ENCODE assay signal across 8 cellular contexts in the genomic region with DNA sequence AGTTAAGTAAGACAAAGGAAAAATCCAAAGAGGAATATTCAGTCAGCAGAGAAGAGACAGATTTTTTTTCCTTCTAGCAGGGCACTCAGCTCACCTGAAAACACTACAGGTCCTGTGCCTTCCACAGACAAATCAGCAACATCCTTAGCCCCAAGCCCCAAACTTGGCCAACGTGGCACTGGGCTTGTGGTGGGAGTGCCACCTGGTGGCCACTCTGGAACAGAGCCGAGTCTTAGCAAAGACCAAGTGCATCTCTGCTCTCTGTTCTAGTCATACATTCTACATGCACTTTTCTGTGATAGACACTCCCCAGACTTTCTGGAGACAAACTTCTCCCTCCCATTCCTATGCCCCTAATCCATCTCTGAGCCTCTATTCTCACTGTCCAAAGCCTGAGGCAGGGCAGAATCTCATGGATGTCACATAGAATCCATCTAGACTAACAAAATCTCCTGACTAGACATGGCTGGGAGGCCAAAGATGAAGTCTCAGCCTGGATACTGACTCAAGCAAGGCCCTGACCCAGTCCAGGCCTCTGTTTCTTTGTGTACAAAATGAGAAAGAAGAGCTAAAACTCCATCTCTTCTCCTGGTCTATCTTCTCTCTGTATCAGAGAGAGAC. TPM values are rescaled to one million over a fixed set of nuclear protein-coding genes. Genes with fewer than 3 reads are reported as not detected.
A peak's percentile ranks its signal among the peaks of the same experiment; 100 is the strongest.
DNase-seq lines count a peak whose midpoint lies in the region; TF ChIP-seq lines count a peak whose summit lies in the region.

No MANE protein-coding gene starts in this region.

- H3K4me1 ChIP-seq in Karpas-422 (ENCODE audit: low read length): peaks cover 21% of the 10 kb centered on the region
- peaks cover 19% of the 10 kb centered on the region for H3K4me1 ChIP-seq in neural progenitor cell

- H3K4me3 ChIP-seq in Karpas-422 (ENCODE audit: low read length) (no peak overlapping the region), fibroblast of mammary gland (ENCODE audit: control insufficient read depth, low read depth, low read length) (no peak overlapping the region), neural progenitor cell (no peak overlapping the region)

- H3K4me3 Mint-ChIP-seq in activated T-helper 1 cell treated with anti-CD3 and anti-CD28 coated beads, Interleukin-12 subunit alpha, Interleukin-12 subunit beta, Interleukin-2, Interleukin-4 antibody, amounts not matched to agents 30 ng/mL and 10 ng/mL and 1 ng/mL, durations not matched to agents 14 hours and 24 hours and 36 hours: no peak overlapping the region
- H3K4me3 Mint-ChIP-seq in neural progenitor cell: peak overlapping the region; percentile 2

- no peak overlapping the region for H3K4me2 ChIP-seq in Karpas-422 (ENCODE audit: low read depth, low read length, poor library complexity, severe bottlenecking)
- no peak overlapping the region for H3K4me2 ChIP-seq in neural progenitor cell

- H3K27ac ChIP-seq in Karpas-422 (ENCODE audit: low read length) (no peak overlapping the region), neural progenitor cell (no peak overlapping the region)

- intact Hi-C loops in activated T-helper 1 cell treated with anti-CD3 and anti-CD28 coated beads, Interleukin-12 subunit alpha, Interleukin-12 subunit beta, Interleukin-2, Interleukin-4 antibody, amounts not matched to agents 30 ng/mL and 10 ng/mL and 1 ng/mL, durations not matched to agents 14 hours and 24 hours and 36 hours (cut with micrococcal nuclease): loop anchor here (1.0 kb wide), 6 partner anchors 22 to 103 kb away; partner anchors contain the start of gene UBL7

- no peak overlapping the region for H3K9ac ChIP-seq in Karpas-422 (ENCODE audit: low read length)
- no peak overlapping the region for H3K9ac ChIP-seq in neural progenitor cell

- peaks cover 58% of the 10 kb centered on the region for H3K4me1 Mint-ChIP-seq in activated T-helper 1 cell treated with anti-CD3 and anti-CD28 coated beads, Interleukin-12 subunit alpha, Interleukin-12 subunit beta, Interleukin-2, Interleukin-4 antibody, amounts not matched to agents 30 ng/mL and 10 ng/mL and 1 ng/mL, durations not matched to agents 14 hours and 24 hours and 36 hours (ENCODE audit: low read depth)
- peaks cover 25% of the 10 kb centered on the region for H3K4me1 Mint-ChIP-seq in neural progenitor cell

- no peaks in the 10 kb centered on the region for H3K9me3 ChIP-seq in Karpas-422 (ENCODE audit: low read length)
- no peaks in the 10 kb centered on the region for H3K9me3 ChIP-seq in neural progenitor cell (ENCODE audit: low read depth)

- H3K36me3 Mint-ChIP-seq in activated T-helper 1 cell treated with anti-CD3 and anti-CD28 coated beads, Interleukin-12 subunit alpha, Interleukin-12 subunit beta, Interleukin-2, Interleukin-4 antibody, amounts not matched to agents 30 ng/mL and 10 ng/mL and 1 ng/mL, durations not matched to agents 14 hours and 24 hours and 36 hours (ENCODE audit: low read depth): peaks cover 7% of the 10 kb centered on the region
- H3K36me3 Mint-ChIP-seq in neural progenitor cell: no peaks in the 10 kb centered on the region

- H3K79me2 ChIP-seq in Karpas-422 (ENCODE audit: low read length): no peaks in the 10 kb centered on the region
- no peaks in the 10 kb centered on the region for H3K79me2 ChIP-seq in neural progenitor cell (ENCODE audit: low read depth)

- H4K20me1 ChIP-seq in Karpas-422 (ENCODE audit: insufficient read depth, low read depth, low read length) (peaks cover 4% of the 10 kb centered on the region; the same call in 1 of the 2 replicates), neural progenitor cell (ENCODE audit: low read depth) (no peaks in the 10 kb centered on the region)

- no peaks in the 10 kb centered on the region for H3K9me3 Mint-ChIP-seq in activated T-helper 1 cell treated with anti-CD3 and anti-CD28 coated beads, Interleukin-12 subunit alpha, Interleukin-12 subunit beta, Interleukin-2, Interleukin-4 antibody, amounts not matched to agents 30 ng/mL and 10 ng/mL and 1 ng/mL, durations not matched to agents 14 hours and 24 hours and 36 hours
- no peaks in the 10 kb centered on the region for H3K9me3 Mint-ChIP-seq in neural progenitor cell

- H3K36me3 ChIP-seq in Karpas-422 (ENCODE audit: insufficient read depth, low read length) (no peaks in the 10 kb centered on the region), neural progenitor cell (no peaks in the 10 kb centered on the region)

- no peaks in the 10 kb centered on the region for H3K27me3 Mint-ChIP-seq in activated T-helper 1 cell treated with anti-CD3 and anti-CD28 coated beads, Interleukin-12 subunit alpha, Interleukin-12 subunit beta, Interleukin-2, Interleukin-4 antibody, amounts not matched to agents 30 ng/mL and 10 ng/mL and 1 ng/mL, durations not matched to agents 14 hours and 24 hours and 36 hours (ENCODE audit: insufficient read depth)
- H3K27me3 Mint-ChIP-seq in neural progenitor cell (ENCODE audit: insufficient read depth, low read depth): peaks cover 12% of the 10 kb centered on the region

- H3K27me3 ChIP-seq in Karpas-422 (ENCODE audit: low read length): no peaks in the 10 kb centered on the region
- H3K27me3 ChIP-seq in neural progenitor cell: peaks cover 21% of the 10 kb centered on the region

- H3F3A ChIP-seq in neural progenitor cell (ENCODE audit: low read depth): no peaks in the 10 kb centered on the region

- peak; percentile 98 for TF ChIP-seq CTCF in GM12873 (IDR thresholded peaks at IDR 0.05; ENCODE audit: insufficient read depth, low read depth, low read length, missing control alignments)
- TF ChIP-seq CTCF in fibroblast of mammary gland (conservative IDR thresholded peaks at IDR 0.05; ENCODE audit: control insufficient read depth, insufficient read depth, low read depth, low read length): peak; percentile 93
- TF ChIP-seq CTCF in neural progenitor cell (IDR thresholded peaks at IDR 0.05): peak; percentile 97

- DNase-seq in Karpas-422 (peak; percentile 93), RPMI8226 (peak; percentile 94), fibroblast of mammary gland (ENCODE audit: low read depth) (peak; percentile 79), neural progenitor cell (ENCODE audit: low spot score) (peak; percentile 84), superior temporal gyrus (ENCODE audit: extremely low spot score) (peak; percentile 96), cortex of kidney (lab: John Stamatoyannopoulos, UW) (no peak)
- peak; percentile 73 for DNase-seq in activated T-helper 1 cell treated with anti-CD3 and anti-CD28 coated beads, Interleukin-12 subunit alpha, Interleukin-12 subunit beta, Interleukin-2, Interleukin-4 antibody, amounts not matched to agents 30 ng/mL and 10 ng/mL and 1 ng/mL, durations not matched to agents 14 hours and 24 hours and 36 hours (ENCODE audit: low spot score)

- H2AFZ ChIP-seq in Karpas-422 (ENCODE audit: low read length) (no peak overlapping the region), neural progenitor cell (replicated peaks) (no peak overlapping the region)

- peak overlapping the region; percentile 1 for H3K27ac Mint-ChIP-seq in activated T-helper 1 cell treated with anti-CD3 and anti-CD28 coated beads, Interleukin-12 subunit alpha, Interleukin-12 subunit beta, Interleukin-2, Interleukin-4 antibody, amounts not matched to agents 30 ng/mL and 10 ng/mL and 1 ng/mL, durations not matched to agents 14 hours and 24 hours and 36 hours
- peak overlapping the region; percentile 76 for H3K27ac Mint-ChIP-seq in neural progenitor cell

- H3K9me2 ChIP-seq in Karpas-422 (replicated peaks; ENCODE audit: insufficient read depth, low read length): no peaks in the 10 kb centered on the region

RNA-seq across cellular contexts. Expression of gene SEMA7A, which starts 5.0 kb away (rescaled TPM):
- 41.6 and 49.1 TPM in 2 replicates for total RNA-seq in Karpas-422 (2014; rRNA removed; shearing (Covaris generic); ENCODE audit: low replicate concordance)
- total RNA-seq in activated T-helper 1 cell treated with anti-CD3 and anti-CD28 coated beads, Interleukin-12 subunit alpha, Interleukin-12 subunit beta, Interleukin-2, Interleukin-4 antibody, amounts not matched to agents 30 ng/mL and 10 ng/mL and 1 ng/mL, durations not matched to agents 14 hours and 24 hours and 36 hours: 102 TPM in 2 replicates
- total RNA-seq in neural progenitor cell (ENCODE audit: low replicate concordance): 3.5 and 11.7 TPM in 2 replicates

RNA-seq across cellular contexts. Expression of gene UBL7, which starts 22.2 kb away (rescaled TPM):
- 71.3 and 84.2 TPM in 2 replicates for total RNA-seq in Karpas-422 (2014; rRNA removed; shearing (Covaris generic); ENCODE audit: low replicate concordance)
- total RNA-seq in activated T-helper 1 cell treated with anti-CD3 and anti-CD28 coated beads, Interleukin-12 subunit alpha, Interleukin-12 subunit beta, Interleukin-2, Interleukin-4 antibody, amounts not matched to agents 30 ng/mL and 10 ng/mL and 1 ng/mL, durations not matched to agents 14 hours and 24 hours and 36 hours: 55.4 and 56.0 TPM in 2 replicates
- total RNA-seq in neural progenitor cell (ENCODE audit: low replicate concordance): 60.4 and 69.3 TPM in 2 replicates
